Comparison of ENCODE assay signal across 8 cellular contexts in the genomic region with DNA sequence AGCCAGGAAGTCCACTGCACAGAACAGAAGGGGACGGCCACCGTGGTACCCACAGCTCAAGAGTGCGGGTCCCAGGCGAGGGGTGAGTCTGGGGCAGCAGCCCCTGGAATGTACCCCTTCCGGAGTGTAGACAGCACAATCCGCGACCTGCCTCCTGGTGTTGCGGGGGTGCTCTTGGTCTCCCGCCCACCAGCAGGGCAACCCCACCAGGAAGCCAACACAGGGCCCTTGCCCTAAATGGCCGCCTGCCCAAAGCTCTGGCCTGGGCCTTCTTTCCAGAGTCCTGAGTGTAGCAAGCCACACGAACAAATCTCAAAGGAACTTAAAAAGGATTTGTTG. TPM values are rescaled to one million over a fixed set of nuclear protein-coding genes. Genes with fewer than 3 reads are reported as not detected.
DNase-seq lines count a peak whose midpoint lies in the region; ATAC-seq and TF ChIP-seq lines count a peak whose summit lies in the region.

No MANE protein-coding gene starts in this region.

- H3K27ac Mint-ChIP-seq in T-cell (no peak overlapping the region), glutamatergic neuron (ENCODE audit: unreplicated experiment) (no peak overlapping the region)

- peak overlapping the region; percentile 49 to 73 (median 59) for H3K4me3 Mint-ChIP-seq in T-cell
- H3K4me3 Mint-ChIP-seq in glutamatergic neuron (ENCODE audit: unreplicated experiment): no peak overlapping the region

- H3K4me3 ChIP-seq in GM06990 (replicated peaks; ENCODE audit: low read depth, low read length): no peak overlapping the region

- H3K27me3 ChIP-seq in GM06990 (replicated peaks; ENCODE audit: control insufficient read depth, insufficient read depth, low read length): no peaks in the 10 kb centered on the region

- CTCF ChIA-PET in T-cell (lab: Charles Lee): no interaction called here

- H3K4me1 Mint-ChIP-seq in T-cell (peaks cover 4 to 17% (median 16%) of the 10 kb centered on the region in 3 donors), glutamatergic neuron (ENCODE audit: low read depth, unreplicated experiment) (peaks cover 5% of the 10 kb centered on the region)

- H3K36me3 Mint-ChIP-seq in T-cell (no peaks in the 10 kb centered on the region), glutamatergic neuron (ENCODE audit: unreplicated experiment) (no peaks in the 10 kb centered on the region)

- POLR2A ChIA-PET in T-cell (lab: Charles Lee): no interaction called here

- H3K36me3 ChIP-seq in GM06990 (ENCODE audit: control insufficient read depth, insufficient read depth, low read length): no peaks in the 10 kb centered on the region

- intact Hi-C loops in posterior vena cava (cut with DNase I): no loop called here

- no peak for ATAC-seq in T-cell (replicated peaks in 1 of 4)

- no peaks in the 10 kb centered on the region for H3K27me3 Mint-ChIP-seq in T-cell
- H3K27me3 Mint-ChIP-seq in glutamatergic neuron (ENCODE audit: unreplicated experiment): peaks cover 13% of the 10 kb centered on the region

- DNase-seq in GM06990 (ENCODE audit: extremely low read depth, insufficient read length) (peak; percentile 20), T-cell (no peak), glutamatergic neuron (peak; percentile 11), posterior vena cava (ENCODE audit: low spot score) (peak; percentile 77), NCI-H2107 treated with DMSO at 0.1 percent for 48 hours (lab: John Stamatoyannopoulos, UW; ENCODE audit: unreplicated experiment) (no peak), DMS53 (lab: John Stamatoyannopoulos, UW) (no peak), KG1 (lab: John Stamatoyannopoulos, UW) (no peak), NCI-H526 (lab: John Stamatoyannopoulos, UW) (no peak)

- H3K9me3 Mint-ChIP-seq in T-cell (no peaks in the 10 kb centered on the region), glutamatergic neuron (ENCODE audit: unreplicated experiment) (peaks cover 4% of the 10 kb centered on the region)

- TF ChIP-seq CTCF in GM06990 (IDR thresholded peaks at IDR 0.05; ENCODE audit: insufficient read depth, low read length, poor library complexity, severe bottlenecking) (no peak), glutamatergic neuron (IDR thresholded peaks at IDR 0.05; ENCODE audit: partially characterized antibody, unreplicated experiment) (no peak)

RNA-seq across cellular contexts. Expression of a gene that starts 1.1 kb away (rescaled TPM):
- total RNA-seq in T-cell (10 to 100 TPM; 10.4 to 19.2 (median 16.4) TPM), glutamatergic neuron (ENCODE audit: unreplicated experiment) (53.3 TPM), posterior vena cava (1 to 10 TPM; 4.5 to 6.5 TPM)

Comparison
In these comparisons a context has a peak if more than half of its experiments do, and no peak if none do; other contexts are left out.
1. DNase-seq: peak in GM06990 (single experiment), glutamatergic neuron (single experiment) and posterior vena cava (single experiment); none in T-cell (0 of 34), NCI-H2107 treated with DMSO at 0.1 percent for 48 hours (single experiment), DMS53 (single experiment), KG1 (single experiment) and NCI-H526 (0 of 2).